Comparison of ENCODE assay signal across 1 cellular context in genomic region chr1:163083690-163084089, GRCh38.
A peak's percentile ranks its signal among the peaks of the same experiment; 100 is the strongest.
TF ChIP-seq lines count a peak whose summit lies in the region.

No MANE protein-coding gene starts in this region.

TF ChIP-seq in IMR-90, 13 proteins besides CTCF, POLR2A, EP300 and RAD21:
- TF ChIP-seq ELK1 (IDR thresholded peaks at IDR 0.05; ENCODE audit: borderline replicate concordance, low read depth, low read length) (no peak), MAFK (IDR thresholded peaks at IDR 0.05; ENCODE audit: low read depth, low read length) (peak; percentile 35), BHLHE40 (IDR thresholded peaks at IDR 0.05; ENCODE audit: low read depth, low read length) (peak; percentile 27; the same call in 1 of the 2 replicates), USF2 (IDR thresholded peaks at IDR 0.05; ENCODE audit: low read depth, low read length) (peak; percentile 57; the same call in 1 of the 2 replicates), FOS (IDR thresholded peaks at IDR 0.05; ENCODE audit: low read depth, low read length) (no peak)
